ENCODE assay signal across 8 cellular contexts in genomic region chr5:75716715-75717081, GRCh38. TPM values are rescaled to one million over a fixed set of nuclear protein-coding genes. Genes with fewer than 3 reads are reported as not detected.
DNase-seq lines count a peak whose midpoint lies in the region; ATAC-seq, FAIRE-seq and TF ChIP-seq lines count a peak whose summit lies in the region.

No MANE protein-coding gene starts in this region.

- H3K9ac ChIP-seq in keratinocyte (ENCODE audit: control insufficient read depth, extremely low read depth, insufficient read depth, low read length), result peak overlapping the region; percentile 75

- peak overlapping the region; percentile 97 for H3K4me3 Mint-ChIP-seq in activated naive CD8-positive, alpha-beta T cell treated with anti-CD3 and anti-CD28 coated beads for 36 hours

- ATAC-seq in GM19023 (IDR thresholded peaks at IDR 0.05; ENCODE audit: unreplicated experiment), result peak; percentile 16
- ATAC-seq in HG03139 (IDR thresholded peaks at IDR 0.05; ENCODE audit: unreplicated experiment), result peak; percentile 24

- H3K36me3 Mint-ChIP-seq in activated naive CD8-positive, alpha-beta T cell treated with anti-CD3 and anti-CD28 coated beads for 36 hours, result peaks cover 12% of the 10 kb centered on the region

- DNase-seq in AG04450 (ENCODE audit: low read depth, low spot score) (no peak), keratinocyte (ENCODE audit: low read depth, low spot score) (no peak), thyroid gland (peak in 1 of 2 donors; percentile 10), NCI-H526 treated with DMSO at 0.1 percent for 48 hours (lab: John Stamatoyannopoulos, UW) (no peak), NCI-H2029 (lab: John Stamatoyannopoulos, UW) (no peak)
- no peak for DNase-seq in activated naive CD8-positive, alpha-beta T cell treated with anti-CD3 and anti-CD28 coated beads for 36 hours

- H4K20me1 ChIP-seq in keratinocyte (ENCODE audit: control insufficient read depth, extremely low read depth, insufficient read depth, low read length), result no peaks in the 10 kb centered on the region

- no peaks in the 10 kb centered on the region; the same call in 1 of the 2 replicates for H3K9me3 ChIP-seq in AG04450 (ENCODE audit: control insufficient read depth, insufficient read depth, low read length)
- no peaks in the 10 kb centered on the region for H3K9me3 ChIP-seq in keratinocyte (ENCODE audit: control insufficient read depth, low read depth, low read length)
- H3K9me3 ChIP-seq in thyroid gland, result no peaks in the 10 kb centered on the region

- peaks cover 0 to 3% of the 10 kb centered on the region in 2 experiments for H3K36me3 ChIP-seq in keratinocyte (ENCODE audit: control insufficient read depth in 2 of 2, extremely low read depth in 1 of 2, insufficient read depth in 2 of 2, low read length in 2 of 2)
- H3K36me3 ChIP-seq in thyroid gland, result no peaks in the 10 kb centered on the region

- peaks cover 11% of the 10 kb centered on the region for H3K4me1 ChIP-seq in keratinocyte (ENCODE audit: control insufficient read depth, extremely low read depth, insufficient read depth, low read length)
- H3K4me1 ChIP-seq in thyroid gland, result peaks cover 4 to 9% of the 10 kb centered on the region in 2 donors

- H3K27me3 ChIP-seq in AG04450 (ENCODE audit: control insufficient read depth, insufficient read depth, low read length) (peaks cover 6% of the 10 kb centered on the region), keratinocyte (ENCODE audit: control insufficient read depth, extremely low read depth, insufficient read depth, low read length) (no peaks in the 10 kb centered on the region), thyroid gland (no peaks in the 10 kb centered on the region)

- no peaks in the 10 kb centered on the region for H3K9me1 ChIP-seq in keratinocyte (ENCODE audit: control insufficient read depth, extremely low read depth, insufficient read depth, low read length)

- H3K27ac ChIP-seq in AG04450 (ENCODE audit: low read depth, low read length), result peak overlapping the region; percentile 90
- H3K27ac ChIP-seq in keratinocyte (ENCODE audit: control insufficient read depth, insufficient read depth, low read length), result peak overlapping the region; percentile 72
- peak overlapping the region; percentile 29 to 69 (median 62) for H3K27ac ChIP-seq in thyroid gland

- no peaks in the 10 kb centered on the region for H3K27me3 Mint-ChIP-seq in activated naive CD8-positive, alpha-beta T cell treated with anti-CD3 and anti-CD28 coated beads for 36 hours

- peaks cover 26% of the 10 kb centered on the region for H3K79me2 ChIP-seq in keratinocyte (ENCODE audit: control insufficient read depth, insufficient read depth, low read length)

- no peaks in the 10 kb centered on the region for H3K9me3 Mint-ChIP-seq in activated naive CD8-positive, alpha-beta T cell treated with anti-CD3 and anti-CD28 coated beads for 36 hours

- peak overlapping the region; percentile 99 for H3K27ac Mint-ChIP-seq in activated naive CD8-positive, alpha-beta T cell treated with anti-CD3 and anti-CD28 coated beads for 36 hours

- POLR2A ChIA-PET in AG04450 (lab: Yijun Ruan, JAX), result interaction anchor here (0.6 to 1.5 kb wide), 3 partner anchors 25 to 380 kb away, joined by 3 to 6 read pairs (median 3); partner anchors contain the start of gene HMGCR

- peak overlapping the region; percentile 92 for H3K4me2 ChIP-seq in keratinocyte (ENCODE audit: control insufficient read depth, extremely low read depth, insufficient read depth, low read depth, low read length)

- H3K4me3 ChIP-seq in AG04450 (ENCODE audit: low read depth, low read length) (peak overlapping the region; percentile 100), keratinocyte (ENCODE audit: control insufficient read depth in 2 of 3, extremely low read depth in 1 of 3, insufficient read depth in 2 of 3, low read depth in 1 of 3, low read length in 3 of 3) (peak overlapping the region; percentile 66 to 92 (median 87)), thyroid gland (replicated peaks in 1 of 3) (peak overlapping the region; percentile 52 to 75 (median 74))

- H3K4me1 Mint-ChIP-seq in activated naive CD8-positive, alpha-beta T cell treated with anti-CD3 and anti-CD28 coated beads for 36 hours, result peaks cover 25% of the 10 kb centered on the region

- TF ChIP-seq POLR2A in thyroid gland (IDR thresholded peaks at IDR 0.05), result no peak

- no peak for FAIRE-seq in keratinocyte (lab: Jason Lieb, UNC)

- CTCF ChIA-PET in AG04450 (lab: Charles Lee), result interaction anchor here (0.8 kb wide), 2 partner anchors 36 to 480 kb away, joined by 3 to 4 read pairs; no protein-coding TSS in a partner anchor

- 0 to 1% methylated on average over 7 of the region's 7 CpGs for WGBS in thyroid gland, 2 donors

- no peak for TF ChIP-seq CTCF in AG04450 (IDR thresholded peaks at IDR 0.05; ENCODE audit: low read depth, low read length)
- TF ChIP-seq CTCF in keratinocyte (optimal IDR thresholded peaks at IDR 0.05 in 1 of 3, IDR thresholded peaks at IDR 0.05 in 1 of 3, conservative IDR thresholded peaks at IDR 0.05 in 1 of 3; ENCODE audit: extremely low read depth in 1 of 3, insufficient read depth in 2 of 3, low read length in 3 of 3), result no peak
- TF ChIP-seq CTCF in thyroid gland (IDR thresholded peaks at IDR 0.05), result no peak

- dilution Hi-C loops in keratinocyte (cut with MboI; ENCODE audit: extremely low pct_ligation_motif_present, low sequenced_read_pairs), result no loop called here

- H2AFZ ChIP-seq in keratinocyte (ENCODE audit: control insufficient read depth, low read length), result peak overlapping the region; percentile 87

- intact Hi-C loops in thyroid gland (cut with DNase I), result no loop called here

RNA-seq across cellular contexts. Expression of gene POC5, which starts 0.5 kb away (rescaled TPM):
- polyA plus RNA-seq in AG04450 (2011; rRNA removed) (7.0 and 10.7 TPM in 2 replicates), keratinocyte (7.9 to 10.4 TPM (median 8.2 TPM) in 3 replicates)
- polyA minus RNA-seq in AG04450 (2011; rRNA and poly(A)+ RNA removed), result 6.0 and 7.5 TPM in 2 replicates
- total RNA-seq in activated naive CD8-positive, alpha-beta T cell treated with anti-CD3 and anti-CD28 coated beads for 36 hours, result 10 to 100 TPM; 16.5 to 16.6 TPM
- 4.5 TPM for polyA plus RNA-seq in keratinocyte (2011; ENCODE audit: low read depth)
- polyA plus RNA-seq in keratinocyte (2011; cell fraction: cytosol; rRNA removed), result 3.6 and 7.3 TPM in 2 replicates
- polyA plus RNA-seq in keratinocyte (2011; cell fraction: nucleus; rRNA removed), result 12.5 and 12.7 TPM in 2 replicates
- polyA plus RNA-seq in keratinocyte (2012; ENCODE audit: low replicate concordance), result 5.8 TPM in 2 replicates
- polyA minus RNA-seq in keratinocyte, result 1.1 to 12.7 TPM (median 8.0 TPM) in 3 replicates
- 5.0 TPM for polyA minus RNA-seq in keratinocyte (2011; cell fraction: cytosol; rRNA and poly(A)+ RNA removed)
- polyA minus RNA-seq in keratinocyte (2011; cell fraction: nucleus; rRNA and poly(A)+ RNA removed), result 4.1 and 12.0 TPM in 2 replicates
- 10 to 100 TPM in 3 of 4 donors, 1 to 10 TPM in 1; 9.5 to 24.3 (median 14.4) TPM for total RNA-seq in thyroid gland
